ENCODE assay signal across 22 cellular contexts in the genomic region with DNA sequence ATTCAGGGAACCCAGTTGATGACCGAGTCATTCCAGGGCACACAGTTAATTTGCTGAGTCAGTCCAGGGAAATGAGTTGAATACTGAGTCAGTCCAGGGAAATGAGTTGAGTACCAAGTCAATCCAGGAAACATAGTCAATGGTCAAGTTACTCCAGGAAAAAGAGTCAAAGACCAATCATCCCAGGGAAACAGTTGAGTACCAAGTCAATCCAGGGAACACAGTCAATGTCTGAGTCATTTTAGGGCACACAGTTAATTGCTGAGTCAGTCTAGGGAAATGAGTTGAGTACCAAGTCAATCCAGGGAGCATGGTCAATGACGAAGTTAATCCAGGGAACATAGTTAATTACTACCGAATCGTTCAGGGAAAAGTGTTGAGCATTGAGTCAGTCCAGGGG.
DNase-seq lines count a peak whose midpoint lies in the region; FAIRE-seq and TF ChIP-seq lines count a peak whose summit lies in the region.
"Had no signal": no experiment of that assay in that cellular context is flagged by ENCODE, and none has a peak within 500 bp of the region (broad histone marks: within the 10 kb centered on the region; RNA-seq: fewer than 3 reads in every experiment).

No MANE protein-coding gene starts in this region.

- H3K27ac ChIP-seq in astrocyte (ENCODE audit: low read depth, low read length) (no peak overlapping the region), smooth muscle cell (ENCODE audit: low read depth) (no peak overlapping the region)
- H3K27ac ChIP-seq: 22Rv1, C4-2B, HL-60 had no signal

- no peaks in the 10 kb centered on the region for H3K36me3 ChIP-seq in astrocyte (ENCODE audit: insufficient read depth, low read length)
- H3K36me3 ChIP-seq in smooth muscle cell (ENCODE audit: low read depth): no peaks in the 10 kb centered on the region

- no peaks in the 10 kb centered on the region for H3K27me3 Mint-ChIP-seq in astrocyte (ENCODE audit: low read depth, unreplicated experiment)
- H3K27me3 Mint-ChIP-seq: CD8-positive, alpha-beta memory T cell had no signal

- H2AFZ ChIP-seq in astrocyte (ENCODE audit: low read depth, low read length) (no peak overlapping the region), smooth muscle cell (ENCODE audit: low read depth) (no peak overlapping the region)

- FAIRE-seq in astrocyte (lab: Jason Lieb, UNC): peak; percentile 88
- FAIRE-seq: HTR-8/SVneo had no signal

- no peak overlapping the region for H3K4me3 ChIP-seq in astrocyte (ENCODE audit: insufficient read depth, low read depth, low read length)
- H3K4me3 ChIP-seq in smooth muscle cell: no peak overlapping the region

- H3K4me2 ChIP-seq in astrocyte (ENCODE audit: low read length) (no peak overlapping the region), smooth muscle cell (no peak overlapping the region)

- H3K4me1 Mint-ChIP-seq in astrocyte (ENCODE audit: low read depth, unreplicated experiment): no peaks in the 10 kb centered on the region
- H3K4me1 Mint-ChIP-seq: CD8-positive, alpha-beta memory T cell; H9 had no signal

- no peaks in the 10 kb centered on the region for H3K9me3 Mint-ChIP-seq in astrocyte (ENCODE audit: unreplicated experiment)

- H3K9me3 ChIP-seq in astrocyte (ENCODE audit: insufficient read depth, low read depth, low read length) (no peaks in the 10 kb centered on the region), smooth muscle cell (replicated peaks; ENCODE audit: low read depth) (no peaks in the 10 kb centered on the region)

- H3K9ac ChIP-seq in astrocyte (ENCODE audit: low read length) (no peak overlapping the region), smooth muscle cell (ENCODE audit: low read depth) (no peak overlapping the region)

- 90% methylated on average over 4 of the region's 4 CpGs for WGBS in smooth muscle cell (ENCODE audit: low lambda C conversion rate)

- no peaks in the 10 kb centered on the region for H3K36me3 Mint-ChIP-seq in astrocyte (ENCODE audit: low read depth, unreplicated experiment)

- no peaks in the 10 kb centered on the region for H3F3A ChIP-seq in smooth muscle cell (ENCODE audit: low read depth)

- TF ChIP-seq CTCF in astrocyte (IDR thresholded peaks at IDR 0.05; ENCODE audit: insufficient read depth, low read depth, low read length) (no peak), smooth muscle cell (IDR thresholded peaks at IDR 0.05; ENCODE audit: borderline replicate concordance, insufficient read depth, poor library complexity, severe bottlenecking) (no peak)

- no peaks in the 10 kb centered on the region for H3K79me2 ChIP-seq in astrocyte (ENCODE audit: insufficient read depth, low read length)
- H3K79me2 ChIP-seq in smooth muscle cell (ENCODE audit: low read depth): no peaks in the 10 kb centered on the region

- no peaks in the 10 kb centered on the region for H3K4me1 ChIP-seq in astrocyte (ENCODE audit: insufficient read depth, low read length)
- no peaks in the 10 kb centered on the region for H3K4me1 ChIP-seq in smooth muscle cell (ENCODE audit: low read depth)

- H3K27me3 ChIP-seq in astrocyte (ENCODE audit: insufficient read depth, low read length) (no peaks in the 10 kb centered on the region), smooth muscle cell (ENCODE audit: low read depth) (no peaks in the 10 kb centered on the region)

- H4K20me1 ChIP-seq in astrocyte (ENCODE audit: insufficient read depth, low read length) (no peaks in the 10 kb centered on the region), smooth muscle cell (ENCODE audit: low read depth) (no peaks in the 10 kb centered on the region)

- no peak overlapping the region for H3K27ac Mint-ChIP-seq in astrocyte (ENCODE audit: unreplicated experiment)
- H3K27ac Mint-ChIP-seq: CD8-positive, alpha-beta memory T cell; H9 had no signal

- peak; percentile 0 for DNase-seq in DMS53 (lab: John Stamatoyannopoulos, UW)
- no peak for DNase-seq in DMS53 treated with DMSO at 0.1 percent for 48 hours (lab: John Stamatoyannopoulos, UW; ENCODE audit: unreplicated experiment)
- DNase-seq in OCI-M1 (lab: John Stamatoyannopoulos, UW): peak; percentile 2
- DNase-seq in astrocyte (ENCODE audit: low read depth): no peak
- no peak for DNase-seq in NCI-H526 treated with DMSO at 0.1 percent for 48 hours (lab: John Stamatoyannopoulos, UW)
- DNase-seq in globus pallidus (ENCODE audit: low spot score): no peak
- DNase-seq in stimulated activated CD4-positive, alpha-beta T cell treated with anti-CD3 and anti-CD28 coated beads, Interleukin-12 subunit alpha, Interleukin-12 subunit beta, amount 100 ng/mL, for 4 hours: no peak
- no peak for DNase-seq in smooth muscle cell (lab: John Stamatoyannopoulos, UW; ENCODE audit: unreplicated experiment)
- DNase-seq: CD8-positive, alpha-beta memory T cell; DMS79; H9; IMR-90; NCI-H1417; NCI-H1694 treated with DMSO at 0.1 percent for 48 hours; NCI-H2081 treated with DMSO at 0.1 percent for 48 hours; NCI-H2171 treated with DMSO at 0.1 percent for 48 hours; NCI-H524 treated with DMSO at 0.1 percent for 48 hours; SIG-M5 had no signal

- no peak overlapping the region for H3K4me3 Mint-ChIP-seq in astrocyte (ENCODE audit: unreplicated experiment)
- H3K4me3 Mint-ChIP-seq: CD8-positive, alpha-beta memory T cell; H9 had no signal

Comparison
In these comparisons a context has a peak if more than half of its experiments do, and no peak if none do; other contexts are left out.
1. DNase-seq: peak in DMS53 (single experiment) and OCI-M1 (single experiment); none in DMS53 treated with DMSO at 0.1 percent for 48 hours (single experiment), astrocyte (single experiment), NCI-H526 treated with DMSO at 0.1 percent for 48 hours (single experiment), globus pallidus (single experiment), stimulated activated CD4-positive, alpha-beta T cell treated with anti-CD3 and anti-CD28 coated beads, Interleukin-12 subunit alpha, Interleukin-12 subunit beta, amount 100 ng/mL, for 4 hours (single experiment) and smooth muscle cell (single experiment).